15 cellular contexts compared by ENCODE assay signal in genomic region chr7:123754295-123754871, GRCh38.
"Had no signal": no experiment of that assay in that cellular context is flagged by ENCODE, and none has a peak within 500 bp of the region (broad histone marks: within the 10 kb centered on the region; RNA-seq: fewer than 3 reads in every experiment).

No MANE protein-coding gene starts in this region.

- H3K27me3 ChIP-seq: esophagus muscularis mucosa, thyroid gland, vagina had no signal

- H3K9me3 ChIP-seq: esophagus muscularis mucosa, thyroid gland, vagina had no signal

- ATAC-seq: activated T-helper 17 cell treated with anti-CD3 and anti-CD28 coated beads, Interleukin-2, amount 50 U/mL, for 72 hours; natural killer cell; right cardiac atrium had no signal

- DNase-seq: activated B cell treated with CpG ODN at 0.5 μM for 24 hours; activated CD4-positive, alpha-beta T cell treated with anti-CD3 and anti-CD28 coated beads, Interleukin-2, amount 10 ng/mL, durations not matched to agents 24 days and 14 days; activated naive CD4-positive, alpha-beta T cell treated with anti-CD3 and anti-CD28 coated beads, Interleukin-2, amount 50 U/mL, for 16 hours; activated T-cell treated with anti-CD3 and anti-CD28 coated beads for 4 hours; amygdala; glutamatergic neuron; natural killer cell; posterior cingulate gyrus; right cardiac atrium; thyroid gland had no signal

- H3K4me3 ChIP-seq: esophagus muscularis mucosa, smooth muscle cell, thyroid gland, vagina had no signal

- H3K9me3 Mint-ChIP-seq: activated B cell treated with CpG ODN at 0.5 μM for 24 hours; activated CD4-positive, alpha-beta T cell treated with anti-CD3 and anti-CD28 coated beads, Interleukin-2, amount 10 ng/mL, durations not matched to agents 24 days and 14 days; activated T-helper 17 cell treated with anti-CD3 and anti-CD28 coated beads, Interleukin-2, amount 50 U/mL, for 72 hours; brain; natural killer cell had no signal

- H3K27ac Mint-ChIP-seq: activated B cell treated with CpG ODN at 0.5 μM for 24 hours; activated CD4-positive, alpha-beta T cell treated with anti-CD3 and anti-CD28 coated beads, Interleukin-2, amount 10 ng/mL, durations not matched to agents 24 days and 14 days; brain; natural killer cell had no signal

- H3K36me3 ChIP-seq: esophagus muscularis mucosa, thyroid gland, vagina had no signal

- H3K27ac ChIP-seq: esophagus muscularis mucosa, vagina had no signal

- H3K27me3 Mint-ChIP-seq: activated B cell treated with CpG ODN at 0.5 μM for 24 hours; activated T-helper 17 cell treated with anti-CD3 and anti-CD28 coated beads, Interleukin-2, amount 50 U/mL, for 72 hours had no signal

- H3K4me3 Mint-ChIP-seq: activated B cell treated with CpG ODN at 0.5 μM for 24 hours; activated CD4-positive, alpha-beta T cell treated with anti-CD3 and anti-CD28 coated beads, Interleukin-2, amount 10 ng/mL, durations not matched to agents 24 days and 14 days; activated T-helper 17 cell treated with anti-CD3 and anti-CD28 coated beads, Interleukin-2, amount 50 U/mL, for 72 hours; natural killer cell had no signal

- H3K4me2 ChIP-seq: smooth muscle cell had no signal

- H3K36me3 Mint-ChIP-seq: brain, natural killer cell had no signal
